In the genomic region with DNA sequence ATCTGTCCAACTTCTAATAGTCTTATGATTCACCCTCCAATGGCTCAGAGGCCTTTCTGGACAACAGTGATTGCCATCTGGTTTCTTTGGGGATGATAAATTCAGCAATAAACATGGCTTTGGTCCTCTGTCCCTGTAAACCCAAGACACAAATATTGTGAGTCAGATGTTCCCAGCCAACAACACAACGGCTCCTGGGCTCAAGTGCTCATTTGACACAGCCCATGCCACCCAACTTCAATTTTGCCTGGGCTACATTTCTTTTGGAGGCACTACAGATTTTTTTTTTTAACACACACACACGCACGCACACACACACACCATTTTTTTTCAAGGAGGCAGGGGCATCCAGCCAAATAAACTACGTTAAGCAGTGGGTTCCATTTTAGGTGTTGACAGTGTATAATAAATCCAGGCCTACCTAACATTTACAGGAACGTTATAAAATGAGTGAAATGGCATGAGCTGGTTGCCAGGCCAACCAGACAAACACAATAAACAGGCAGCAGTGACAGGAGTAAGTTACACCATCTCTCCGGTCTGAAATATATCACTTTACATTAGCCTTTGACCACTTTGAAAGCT, we compare ENCODE assay signal across 12 cellular contexts.
DNase-seq lines count a peak whose midpoint lies in the region; ATAC-seq and TF ChIP-seq lines count a peak whose summit lies in the region.
"Had no signal": no experiment of that assay in that cellular context is flagged by ENCODE, and none has a peak within 500 bp of the region (broad histone marks: within the 10 kb centered on the region; RNA-seq: fewer than 3 reads in every experiment).

No MANE protein-coding gene starts in this region.

- DNase-seq in AG10803 (ENCODE audit: low read depth) (peak; percentile 81), NCI-H1105 (lab: John Stamatoyannopoulos, UW) (peak; percentile 53), T1000 (lab: John Stamatoyannopoulos, UW) (peak; percentile 72), left colon (peak; percentile 59 to 61), SKM-1 (lab: John Stamatoyannopoulos, UW; ENCODE audit: unreplicated experiment) (no peak), superior temporal gyrus (ENCODE audit: extremely low spot score) (no peak), T-helper 1 cell (no peak)
- DNase-seq in stimulated activated CD4-positive, alpha-beta T cell treated with anti-CD3 and anti-CD28 coated beads, Interleukin-1b, Interleukin-23, amount 100 ng/mL, for 48 hours: no peak
- DNase-seq: activated CD4-positive, alpha-beta T cell treated with anti-CD3 and anti-CD28 coated beads for 36 hours; amniotic stem cell; H9 had no signal

- peak; percentile 78 for ATAC-seq in left colon
- ATAC-seq: activated CD4-positive, alpha-beta T cell treated with anti-CD3 and anti-CD28 coated beads for 36 hours had no signal

- TF ChIP-seq CTCF in AG10803 (conservative IDR thresholded peaks at IDR 0.05; ENCODE audit: low read length): no peak

- intact Hi-C loops in left colon (cut with DNase I, micrococcal nuclease): no loop called here

- no peak overlapping the region for H3K4me3 ChIP-seq in AG10803 (ENCODE audit: low read length)
- H3K4me3 ChIP-seq: BLaER1 treated with 17β-estradiol and CSF1 and Interleukin-3, amounts not matched to agents 10 nM and 100 nM had no signal

Comparison
In these comparisons a context has a peak if more than half of its experiments do, and no peak if none do; other contexts are left out.
1. DNase-seq: peak in AG10803 (single experiment), NCI-H1105 (single experiment), T1000 (single experiment) and left colon (2 of 2); none in stimulated activated CD4-positive, alpha-beta T cell treated with anti-CD3 and anti-CD28 coated beads, Interleukin-1b, Interleukin-23, amount 100 ng/mL, for 48 hours (single experiment), SKM-1 (single experiment), superior temporal gyrus (single experiment) and T-helper 1 cell (0 of 5).